In the genomic region with DNA sequence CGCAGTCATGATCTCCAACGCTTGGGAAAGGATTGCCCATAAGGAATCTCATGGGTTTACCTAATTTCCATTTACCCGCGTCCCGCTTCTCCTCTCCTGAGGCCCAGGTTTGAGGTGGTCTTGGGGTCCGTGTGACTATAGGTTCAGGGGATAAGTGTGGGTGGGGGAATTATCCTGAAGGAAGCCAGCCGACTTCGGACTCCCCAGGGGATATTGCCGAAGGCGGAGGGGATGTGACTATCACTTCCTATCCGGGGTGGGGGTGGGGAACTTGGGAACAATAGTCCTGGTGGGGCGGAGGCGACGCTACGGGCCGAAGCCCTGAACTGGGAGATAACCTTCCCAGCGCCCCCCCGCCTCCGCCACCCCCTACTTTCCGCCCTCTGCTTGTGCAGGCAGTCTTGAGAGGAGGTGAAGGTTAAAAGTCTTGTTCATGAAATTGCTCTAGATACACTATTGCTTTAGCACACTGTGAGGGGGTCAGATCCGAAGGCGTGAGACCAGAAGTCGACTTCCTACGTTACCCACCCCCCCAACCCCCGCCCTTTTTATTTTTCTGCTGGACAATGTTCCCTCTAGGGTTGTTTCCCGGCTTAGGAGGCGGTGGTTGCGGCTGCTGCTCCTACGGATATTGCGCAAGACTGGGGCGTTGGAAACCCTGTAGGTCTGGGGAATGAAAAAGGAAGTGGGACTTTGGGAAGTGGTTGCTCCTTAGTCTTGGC, we compare ENCODE assay signal across 8 cellular contexts. TPM values are rescaled to one million over a fixed set of nuclear protein-coding genes. Genes with fewer than 3 reads are reported as not detected.
A peak's percentile ranks its signal among the peaks of the same experiment; 100 is the strongest.
DNase-seq lines count a peak whose midpoint lies in the region; ATAC-seq, FAIRE-seq and TF ChIP-seq lines count a peak whose summit lies in the region.

No MANE protein-coding gene starts in this region.

- TF ChIP-seq RAD21 in HepG2 (CRISPR knock-in tag; IDR thresholded peaks at IDR 0.05), result no peak

- H3K36me3 ChIP-seq in ectodermal cell (ENCODE audit: control insufficient read depth, insufficient read depth, low read length) (no peaks in the 10 kb centered on the region), HepG2 (replicated peaks in 1 of 2; ENCODE audit: control insufficient read depth in 1 of 2, insufficient read depth in 2 of 2, low read length in 2 of 2) (no peaks in the 10 kb centered on the region; a peak in 1 of 5 replicates)

- CTCF ChIA-PET in HepG2 (lab: Yijun Ruan, JAX; ENCODE audit: low intra/inter-chr PET ratio, low total read pairs), result no interaction called here

- H3K27ac ChIP-seq in ectodermal cell (ENCODE audit: insufficient read depth, low read depth, low read length, poor library complexity, severe bottlenecking) (peak overlapping the region; percentile 95), HepG2 (ENCODE audit: extremely low read length, insufficient read depth, low read length) (peak overlapping the region; percentile 94)

- H3K4me1 Mint-ChIP-seq in stimulated activated naive CD8-positive, alpha-beta T cell treated with anti-CD3 and anti-CD28 coated beads, Interleukin-15, Interleukin-2, amounts not matched to agents 100 ng/mL and 50 ng/mL, for 24 hours (ENCODE audit: low read depth), result peaks cover 37% of the 10 kb centered on the region

- H3K4me2 ChIP-seq in HepG2 (ENCODE audit: low read depth, low read length), result peak overlapping the region; percentile 79

- no peaks in the 10 kb centered on the region for H3K27me3 Mint-ChIP-seq in stimulated activated naive CD8-positive, alpha-beta T cell treated with anti-CD3 and anti-CD28 coated beads, Interleukin-15, Interleukin-2, amounts not matched to agents 100 ng/mL and 50 ng/mL, for 24 hours

- TF ChIP-seq EP300 in HepG2 (IDR thresholded peaks at IDR 0.05; ENCODE audit: low read depth in 2 of 2, low read length in 2 of 2), result peak in 1 of 2 experiments; percentile 60; a peak in 3 of 4 replicates
- TF ChIP-seq EP300 in HepG2 (CRISPR knock-in tag; IDR thresholded peaks at IDR 0.05; ENCODE audit: borderline replicate concordance), result 0 out of 2 replicates have a peak, but pooled peaks have one; percentile 23

- H3K9me3 ChIP-seq in ectodermal cell (ENCODE audit: control insufficient read depth, low read length), result no peaks in the 10 kb centered on the region
- no peaks in the 10 kb centered on the region for H3K9me3 ChIP-seq in HepG2 (ENCODE audit: low read length)

- peaks cover 67% of the 10 kb centered on the region for H3K79me2 ChIP-seq in HepG2 (ENCODE audit: insufficient read depth, low read length)

- H3K27me3 ChIP-seq in ectodermal cell (ENCODE audit: control insufficient read depth, insufficient read depth, low read length, poor library complexity, severe bottlenecking), result no peaks in the 10 kb centered on the region
- no peaks in the 10 kb centered on the region; a peak in 1 of 5 replicates for H3K27me3 ChIP-seq in HepG2 (ENCODE audit: control insufficient read depth in 1 of 2, insufficient read depth in 2 of 2, low read length in 2 of 2)

- peaks cover 43% of the 10 kb centered on the region for H4K20me1 ChIP-seq in HepG2 (ENCODE audit: insufficient read depth, low read length)

- H3K4me1 ChIP-seq in ectodermal cell (ENCODE audit: control insufficient read depth, insufficient read depth, low read length) (peaks cover 4% of the 10 kb centered on the region), HepG2 (ENCODE audit: insufficient read depth, low read length) (peaks cover 48% of the 10 kb centered on the region)

- no peaks in the 10 kb centered on the region for H3K36me3 Mint-ChIP-seq in stimulated activated naive CD8-positive, alpha-beta T cell treated with anti-CD3 and anti-CD28 coated beads, Interleukin-15, Interleukin-2, amounts not matched to agents 100 ng/mL and 50 ng/mL, for 24 hours (ENCODE audit: low read depth)

- ATAC-seq in HepG2, result peak; percentile 27

- POLR2A ChIA-PET in HepG2 (lab: Yijun Ruan, JAX), result interaction anchor here (1.0 to 1.9 kb wide), 4 partner anchors 13 to 130 kb away, joined by 3 to 5 read pairs (median 4); no protein-coding TSS in a partner anchor

- BruUV-seq in HepG2 (replicated peaks; lab: Mats Ljungman, UMichigan), result no TSS peak

- peak overlapping the region; percentile 97 for H3K9ac ChIP-seq in HepG2 (ENCODE audit: insufficient read depth, low read depth, low read length)

- intact Hi-C loops in HepG2 (cut with micrococcal nuclease; ENCODE audit: unreplicated experiment), result loop anchor here (1.0 to 5.0 kb wide), 4 partner anchors 61 to 121 kb away; a partner anchor contains a TSS

- no peak overlapping the region for H2AFZ ChIP-seq in HepG2 (ENCODE audit: low read length)

- no peaks in the 10 kb centered on the region for H3K9me3 Mint-ChIP-seq in stimulated activated naive CD8-positive, alpha-beta T cell treated with anti-CD3 and anti-CD28 coated beads, Interleukin-15, Interleukin-2, amounts not matched to agents 100 ng/mL and 50 ng/mL, for 24 hours

- TF ChIP-seq CTCF in HepG2 (CRISPR knock-in tag; IDR thresholded peaks at IDR 0.05), result no peak

- in situ Hi-C loops in HepG2 (cut with HindIII; ENCODE audit: extremely low pct_ligation_motif_present, low pct_unique_long_range_greater_than_20kb), result loop anchor here (5.0 kb wide), 1 partner anchor 81 kb away; no protein-coding TSS in a partner anchor

- peak overlapping the region; percentile 26 for H3K27ac Mint-ChIP-seq in stimulated activated naive CD8-positive, alpha-beta T cell treated with anti-CD3 and anti-CD28 coated beads, Interleukin-15, Interleukin-2, amounts not matched to agents 100 ng/mL and 50 ng/mL, for 24 hours

- H3K4me3 Mint-ChIP-seq in stimulated activated naive CD8-positive, alpha-beta T cell treated with anti-CD3 and anti-CD28 coated beads, Interleukin-15, Interleukin-2, amounts not matched to agents 100 ng/mL and 50 ng/mL, for 24 hours, result peak overlapping the region; percentile 88

- DNase-seq in activated CD4-positive, alpha-beta T cell treated with anti-CD3 and anti-CD28 coated beads for 4 hours, result peak; percentile 12 to 18
- DNase-seq in activated CD4-positive, alpha-beta T cell treated with anti-CD3 and anti-CD28 coated beads for 1 hour, result no peak
- peak; percentile 81 for DNase-seq in MV-4-11 (lab: John Stamatoyannopoulos, UW)
- peak; percentile 43 for DNase-seq in SKM-1 treated with dmso at 0.1 percent for 144 hours (lab: John Stamatoyannopoulos, UW; ENCODE audit: unreplicated experiment)
- peak; percentile 88 for DNase-seq in HepG2 (ENCODE audit: low spot score)
- DNase-seq in effector CD8-positive, alpha-beta T cell (lab: John Stamatoyannopoulos, UW), result no peak

- WGBS in ectodermal cell, 2 experiments, result 0 to 1% methylated on average over 30 to 31 of the region's 31 CpGs
- 0% methylated on average over 16 of the region's 31 CpGs for WGBS in HepG2 (ENCODE audit: low lambda C conversion rate)

- FAIRE-seq in HepG2 (lab: Jason Lieb, UNC), result no peak

- H3K4me3 ChIP-seq in ectodermal cell (ENCODE audit: insufficient read depth, low read depth, low read length), result peak overlapping the region; percentile 98
- peak overlapping the region; percentile 90 to 100 (median 95) for H3K4me3 ChIP-seq in HepG2 (replicated peaks in 1 of 3; ENCODE audit: insufficient read depth in 1 of 3, low read depth in 2 of 3, low read length in 3 of 3)

- peak in 1 of 2 experiments; percentile 56; a peak in 3 of 4 replicates for TF ChIP-seq POLR2A in HepG2 (IDR thresholded peaks at IDR 0.05; ENCODE audit: insufficient read depth in 1 of 2, low read depth in 2 of 2, low read length in 2 of 2)

TF ChIP-seq in HepG2, 621 proteins besides CTCF, POLR2A, EP300 and RAD21 (continues in another document):
- TF ChIP-seq GFI1 (CRISPR knock-in tag; IDR thresholded peaks at IDR 0.05; ENCODE audit: borderline replicate concordance) (peak; percentile 10; the same call in 1 of the 2 replicates), ZNF558 (CRISPR knock-in tag; IDR thresholded peaks at IDR 0.05; ENCODE audit: borderline replicate concordance) (peak; percentile 88; the same call in 1 of the 2 replicates), KMT2A (CRISPR knock-in tag; IDR thresholded peaks at IDR 0.05) (peak; percentile 60; the same call in 1 of the 2 replicates)
- TF ChIP-seq, protein P1, sequence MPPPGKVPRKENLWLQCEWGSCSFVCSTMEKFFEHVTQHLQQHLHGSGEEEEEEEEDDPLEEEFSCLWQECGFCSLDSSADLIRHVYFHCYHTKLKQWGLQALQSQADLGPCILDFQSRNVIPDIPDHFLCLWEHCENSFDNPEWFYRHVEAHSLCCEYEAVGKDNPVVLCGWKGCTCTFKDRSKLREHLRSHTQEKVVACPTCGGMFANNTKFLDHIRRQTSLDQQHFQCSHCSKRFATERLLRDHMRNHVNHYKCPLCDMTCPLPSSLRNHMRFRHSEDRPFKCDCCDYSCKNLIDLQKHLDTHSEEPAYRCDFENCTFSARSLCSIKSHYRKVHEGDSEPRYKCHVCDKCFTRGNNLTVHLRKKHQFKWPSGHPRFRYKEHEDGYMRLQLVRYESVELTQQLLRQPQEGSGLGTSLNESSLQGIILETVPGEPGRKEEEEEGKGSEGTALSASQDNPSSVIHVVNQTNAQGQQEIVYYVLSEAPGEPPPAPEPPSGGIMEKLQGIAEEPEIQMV (CRISPR knock-in tag; IDR thresholded peaks at IDR 0.05; ENCODE audit: low read depth), result no peak

RNA-seq across cellular contexts. Expression of a gene that starts 1.3 kb away (rescaled TPM):
- polyA plus RNA-seq in ectodermal cell (2013, experiment 1 of 4), result 95.4 TPM
- polyA plus RNA-seq in ectodermal cell (2013, experiment 2 of 4), result 94.2 TPM
- polyA plus RNA-seq in ectodermal cell (2013, experiment 3 of 4), result 93.8 TPM
- polyA plus RNA-seq in ectodermal cell (2013, experiment 4 of 4), result 107 TPM
- total RNA-seq in HepG2 (2016; rRNA removed; fragmentation: Illumina TruSeq; extraction: Trizol), result 22.9 and 35.3 TPM in 2 replicates
- total RNA-seq in HepG2 (2016; cell fraction: cytosol; rRNA removed; fragmentation: Illumina TruSeq; extraction: Trizol; ENCODE audit: low read depth), result 32.8 and 40.0 TPM in 2 replicates
- total RNA-seq in HepG2 (2016; cell fraction: insoluble cytoplasmic fraction; rRNA removed; fragmentation: Illumina TruSeq; extraction: Trizol), result 19.5 and 36.3 TPM in 2 replicates
- 48.8 and 51.3 TPM in 2 replicates for total RNA-seq in HepG2 (2016; cell fraction: membrane; rRNA removed; fragmentation: Illumina TruSeq; extraction: Trizol)
- total RNA-seq in HepG2 (2016; cell fraction: nucleus; rRNA removed; fragmentation: Illumina TruSeq; extraction: Trizol), result 44.6 and 48.2 TPM in 2 replicates
- polyA plus RNA-seq in HepG2 (2011; rRNA removed), result 56.7 and 56.8 TPM in 2 replicates
- polyA plus RNA-seq in HepG2 (2011; cell fraction: cytosol; rRNA removed), result 27.3 and 39.9 TPM in 2 replicates
- polyA plus RNA-seq in HepG2 (2011; cell fraction: nucleus; rRNA removed), result 34.8 and 39.2 TPM in 2 replicates
- 65.6 and 74.1 TPM in 2 replicates for polyA plus RNA-seq in HepG2 (2012)
- 16.9 and 18.5 TPM in 2 replicates for polyA plus RNA-seq in HepG2 (2016; cell fraction: cytosol; fragmentation: Illumina TruSeq; extraction: Trizol; ENCODE audit: low read depth)
- polyA plus RNA-seq in HepG2 (2016; cell fraction: insoluble cytoplasmic fraction; fragmentation: Illumina TruSeq; extraction: Trizol; ENCODE audit: low read depth), result 69.5 and 80.0 TPM in 2 replicates
- polyA plus RNA-seq in HepG2 (2016; cell fraction: membrane; fragmentation: Illumina TruSeq; extraction: Trizol; ENCODE audit: low read depth), result 53.8 and 63.6 TPM in 2 replicates
- 74.8 and 90.6 TPM in 2 replicates for polyA plus RNA-seq in HepG2 (2016; cell fraction: nucleus; fragmentation: Illumina TruSeq; extraction: Trizol; ENCODE audit: insufficient read depth, low read depth)
- polyA minus RNA-seq in HepG2 (2011; rRNA and poly(A)+ RNA removed; ENCODE audit: low replicate concordance), result 18.1 and 19.2 TPM in 2 replicates
- 20.2 and 25.3 TPM in 2 replicates for polyA minus RNA-seq in HepG2 (2011; cell fraction: cytosol; rRNA and poly(A)+ RNA removed)
- polyA minus RNA-seq in HepG2 (2011; cell fraction: nucleus; rRNA and poly(A)+ RNA removed), result 88.3 and 89.4 TPM in 2 replicates

Comparison
In these comparisons a context has a peak if more than half of its experiments do, and no peak if none do; other contexts are left out.
1. DNase-seq: peak in activated CD4-positive, alpha-beta T cell treated with anti-CD3 and anti-CD28 coated beads for 4 hours (2 of 2), MV-4-11 (single experiment), SKM-1 treated with dmso at 0.1 percent for 144 hours (single experiment) and HepG2 (single experiment); none in activated CD4-positive, alpha-beta T cell treated with anti-CD3 and anti-CD28 coated beads for 1 hour (single experiment) and effector CD8-positive, alpha-beta T cell (single experiment).